13 cellular contexts compared by ENCODE assay signal in the genomic region with DNA sequence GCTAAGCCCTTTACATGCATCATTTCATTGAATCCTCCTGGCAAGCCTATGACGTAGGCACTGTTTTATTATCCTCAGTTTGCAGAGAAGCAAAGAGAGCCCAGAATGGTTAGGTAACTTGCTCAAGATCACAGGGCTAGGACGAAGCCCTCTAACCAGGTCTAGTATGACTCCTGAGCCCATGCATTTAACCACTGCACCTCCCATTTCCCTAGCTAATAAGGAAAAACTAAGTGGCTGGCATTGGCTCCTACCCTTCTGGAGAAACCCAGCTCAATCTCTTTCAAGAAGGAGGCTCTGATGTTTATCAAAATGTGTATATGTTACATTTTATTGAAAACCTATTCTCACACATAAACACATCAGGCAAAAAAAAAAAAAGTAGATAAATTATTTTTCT. TPM values are rescaled to one million over a fixed set of nuclear protein-coding genes. Genes with fewer than 3 reads are reported as not detected.
DNase-seq lines count a peak whose midpoint lies in the region; ATAC-seq and TF ChIP-seq lines count a peak whose summit lies in the region.
"Had no signal": no experiment of that assay in that cellular context is flagged by ENCODE, and none has a peak within 500 bp of the region (broad histone marks: within the 10 kb centered on the region; RNA-seq: fewer than 3 reads in every experiment).

No MANE protein-coding gene starts in this region.

- in situ Hi-C loops in GM13977 (cut with MboI; ENCODE audit: low pct_unique_long_range_greater_than_20kb, low sequenced_read_pairs, unreplicated experiment), result no loop called here

- H3K27me3 Mint-ChIP-seq in Calu3 (ENCODE audit: unreplicated experiment), result no peaks in the 10 kb centered on the region
- H3K27me3 Mint-ChIP-seq in naive thymus-derived CD4-positive, alpha-beta T cell, result peaks cover 0 to 5% (median 0%) of the 10 kb centered on the region in 5 donors
- H3K27me3 Mint-ChIP-seq: activated CD4-positive, alpha-beta T cell treated with anti-CD3 and anti-CD28 coated beads, Interleukin-2, amount 10 ng/mL, durations not matched to agents 7 days and 5 days had no signal

- ATAC-seq in foreskin keratinocyte, result no peak
- no peak for ATAC-seq in naive thymus-derived CD4-positive, alpha-beta T cell

- POLR2A ChIA-PET in naive thymus-derived CD4-positive, alpha-beta T cell (lab: Charles Lee), result no interaction called here

- H3K4me1 ChIP-seq in foreskin keratinocyte (peaks cover 68% of the 10 kb centered on the region), smooth muscle cell (ENCODE audit: low read depth) (peaks cover 22% of the 10 kb centered on the region)
- no peaks in the 10 kb centered on the region for H3K4me1 ChIP-seq in naive thymus-derived CD4-positive, alpha-beta T cell (ENCODE audit: control insufficient read depth in 2 of 2, insufficient read depth in 2 of 2, low read length in 2 of 2)
- H3K4me1 ChIP-seq in effector memory CD4-positive, alpha-beta T cell (ENCODE audit: control insufficient read depth, insufficient read depth, low read length, poor library complexity, severe bottlenecking), result no peaks in the 10 kb centered on the region

- H3K79me2 ChIP-seq in smooth muscle cell (ENCODE audit: low read depth), result peaks cover 72% of the 10 kb centered on the region

- peaks cover 90% of the 10 kb centered on the region for H3K36me3 Mint-ChIP-seq in Calu3 (ENCODE audit: insufficient read depth, unreplicated experiment)
- no peaks in the 10 kb centered on the region for H3K36me3 Mint-ChIP-seq in naive thymus-derived CD4-positive, alpha-beta T cell

- no peaks in the 10 kb centered on the region for H3K27me3 ChIP-seq in foreskin keratinocyte
- H3K27me3 ChIP-seq in smooth muscle cell (ENCODE audit: low read depth), result no peaks in the 10 kb centered on the region
- no peaks in the 10 kb centered on the region for H3K27me3 ChIP-seq in naive thymus-derived CD4-positive, alpha-beta T cell (ENCODE audit: control insufficient read depth in 2 of 2, insufficient read depth in 2 of 2, low read length in 2 of 2)
- no peaks in the 10 kb centered on the region for H3K27me3 ChIP-seq in effector memory CD4-positive, alpha-beta T cell (replicated peaks; ENCODE audit: control insufficient read depth, insufficient read depth, low read length, poor library complexity, severe bottlenecking)

- H3K4me1 Mint-ChIP-seq in Calu3 (ENCODE audit: low read depth, unreplicated experiment), result peaks cover 54% of the 10 kb centered on the region
- peaks cover 0 to 21% (median 0%) of the 10 kb centered on the region in 7 donors for H3K4me1 Mint-ChIP-seq in naive thymus-derived CD4-positive, alpha-beta T cell

- peaks cover 32% of the 10 kb centered on the region for H3F3A ChIP-seq in smooth muscle cell (ENCODE audit: low read depth)

- intact Hi-C loops in Calu3 (cut with micrococcal nuclease; ENCODE audit: unreplicated experiment), result no loop called here
- intact Hi-C loops in naive thymus-derived CD4-positive, alpha-beta T cell (cut with micrococcal nuclease), result no loop called here

- no TSS peak for BruUV-seq in Calu3 (replicated peaks; lab: Mats Ljungman, UMichigan)

- DNase-seq in Calu3 (no peak), foreskin keratinocyte (no peak), smooth muscle cell (lab: John Stamatoyannopoulos, UW; ENCODE audit: unreplicated experiment) (no peak), GM13977 (ENCODE audit: low spot score) (no peak), T-helper 1 cell (no peak)
- DNase-seq in naive thymus-derived CD4-positive, alpha-beta T cell, result no peak
- DNase-seq in effector memory CD4-positive, alpha-beta T cell, result no peak
- DNase-seq: activated gamma-delta T cell treated with Interleukin-2 at 50 U/mL for 16 hours; central memory CD4-positive, alpha-beta T cell; NCI-H2081 treated with DMSO at 0.1 percent for 48 hours had no signal

- WGBS in smooth muscle cell (ENCODE audit: low lambda C conversion rate), result 54% methylated on average over 2 of the region's 2 CpGs

- CTCF ChIA-PET in Calu3 (lab: Charles Lee), result interaction anchor here (0.7 to 2.3 kb wide), 3 partner anchors 9 to 21 kb away, joined by 3 to 6 read pairs (median 3); no protein-coding TSS in a partner anchor
- CTCF ChIA-PET in naive thymus-derived CD4-positive, alpha-beta T cell (lab: Charles Lee), result no interaction called here

- peak overlapping the region; percentile 95 for H3K27ac Mint-ChIP-seq in Calu3 (ENCODE audit: unreplicated experiment)
- no peak overlapping the region for H3K27ac Mint-ChIP-seq in naive thymus-derived CD4-positive, alpha-beta T cell

- H3K4me3 ChIP-seq in smooth muscle cell, result no peak overlapping the region
- no peak overlapping the region for H3K4me3 ChIP-seq in naive thymus-derived CD4-positive, alpha-beta T cell (ENCODE audit: low read length)
- H3K4me3 ChIP-seq in effector memory CD4-positive, alpha-beta T cell (ENCODE audit: insufficient read depth, low read depth, low read length, poor library complexity, severe bottlenecking), result no peak overlapping the region

- no peak overlapping the region for H3K9ac ChIP-seq in smooth muscle cell (ENCODE audit: low read depth)

- no peaks in the 10 kb centered on the region for H4K20me1 ChIP-seq in smooth muscle cell (ENCODE audit: low read depth)

- H3K27ac ChIP-seq in VCaP (peak overlapping the region; percentile 23; the same call in 1 of the 2 replicates), foreskin keratinocyte (peak overlapping the region; percentile 17), smooth muscle cell (ENCODE audit: low read depth) (peak overlapping the region; percentile 97)
- no peak overlapping the region for H3K27ac ChIP-seq in naive thymus-derived CD4-positive, alpha-beta T cell (ENCODE audit: low read depth, low read length)
- H3K27ac ChIP-seq in effector memory CD4-positive, alpha-beta T cell (ENCODE audit: insufficient read depth, low read length, poor library complexity, severe bottlenecking), result no peak overlapping the region
- H3K27ac ChIP-seq: C4-2B had no signal

- peak overlapping the region; percentile 59 for H3K4me2 ChIP-seq in smooth muscle cell

- TF ChIP-seq CTCF in Calu3 (IDR thresholded peaks at IDR 0.05; ENCODE audit: unreplicated experiment) (no peak), VCaP (conservative IDR thresholded peaks at IDR 0.05) (no peak), foreskin keratinocyte (conservative IDR thresholded peaks at IDR 0.05) (no peak), smooth muscle cell (IDR thresholded peaks at IDR 0.05; ENCODE audit: borderline replicate concordance, insufficient read depth, poor library complexity, severe bottlenecking) (no peak), GM13977 (IDR thresholded peaks at IDR 0.05; ENCODE audit: extremely low read depth, insufficient read depth, missing control alignments) (no peak)

- no peak overlapping the region for H2AFZ ChIP-seq in smooth muscle cell (ENCODE audit: low read depth)

- H3K9me3 Mint-ChIP-seq in Calu3 (ENCODE audit: low read depth, unreplicated experiment), result no peaks in the 10 kb centered on the region
- no peaks in the 10 kb centered on the region for H3K9me3 Mint-ChIP-seq in naive thymus-derived CD4-positive, alpha-beta T cell
- H3K9me3 Mint-ChIP-seq: activated CD4-positive, alpha-beta T cell treated with anti-CD3 and anti-CD28 coated beads, Interleukin-2, amount 10 ng/mL, durations not matched to agents 7 days and 5 days had no signal

- peak overlapping the region; percentile 65 for H3K4me3 Mint-ChIP-seq in Calu3 (ENCODE audit: low read depth, unreplicated experiment)
- H3K4me3 Mint-ChIP-seq in naive thymus-derived CD4-positive, alpha-beta T cell, result no peak overlapping the region
- H3K4me3 Mint-ChIP-seq: activated CD4-positive, alpha-beta T cell treated with anti-CD3 and anti-CD28 coated beads, Interleukin-2, amount 10 ng/mL, durations not matched to agents 7 days and 5 days had no signal

- H3K9me3 ChIP-seq in smooth muscle cell (replicated peaks; ENCODE audit: low read depth), result no peaks in the 10 kb centered on the region
- H3K9me3 ChIP-seq in naive thymus-derived CD4-positive, alpha-beta T cell (ENCODE audit: control insufficient read depth in 2 of 3, low read length in 3 of 3), result no peaks in the 10 kb centered on the region
- H3K9me3 ChIP-seq in effector memory CD4-positive, alpha-beta T cell (ENCODE audit: control insufficient read depth, low read length), result no peaks in the 10 kb centered on the region

- no peaks in the 10 kb centered on the region for H3K36me3 ChIP-seq in smooth muscle cell (ENCODE audit: low read depth)
- no peaks in the 10 kb centered on the region for H3K36me3 ChIP-seq in naive thymus-derived CD4-positive, alpha-beta T cell (ENCODE audit: control insufficient read depth in 2 of 3, insufficient read depth in 3 of 3, low read length in 3 of 3)
- no peaks in the 10 kb centered on the region for H3K36me3 ChIP-seq in effector memory CD4-positive, alpha-beta T cell (ENCODE audit: control insufficient read depth, insufficient read depth, low read length)

RNA-seq across cellular contexts. Expression of a gene that starts 19.8 kb away (rescaled TPM):
- total RNA-seq in Calu3 (2022), result 468 and 474 TPM in 2 replicates
- total RNA-seq in foreskin keratinocyte, result 227 and 235 TPM in 2 replicates
- 56.1 and 63.0 TPM in 2 replicates for polyA plus RNA-seq in foreskin keratinocyte
- total RNA-seq in smooth muscle cell, result 99.5 and 99.6 TPM in 2 replicates
- polyA plus RNA-seq in smooth muscle cell, result 29.6 and 45.1 TPM in 2 replicates
- 10 to 100 TPM in 1 of 5 experiments, 1 to 10 TPM in 3, under 1 TPM in 1; 0.57 to 31.2 (median 1.5) TPM for total RNA-seq in naive thymus-derived CD4-positive, alpha-beta T cell
- polyA plus RNA-seq in naive thymus-derived CD4-positive, alpha-beta T cell, result not detected

RNA-seq across cellular contexts. Expression of a gene that starts 34.0 kb away (rescaled TPM):
- 46.9 and 52.2 TPM in 2 replicates for total RNA-seq in Calu3 (2022)
- total RNA-seq in foreskin keratinocyte, result 58.5 and 78.4 TPM in 2 replicates
- polyA plus RNA-seq in foreskin keratinocyte, result 28.2 and 42.3 TPM in 2 replicates
- total RNA-seq in smooth muscle cell, result 6.5 and 9.3 TPM in 2 replicates
- 5.4 and 6.8 TPM in 2 replicates for polyA plus RNA-seq in smooth muscle cell
- total RNA-seq in naive thymus-derived CD4-positive, alpha-beta T cell, result 10 to 100 TPM in 1 of 5 experiments, under 1 TPM in 1, not detected in 3; 0.54 to 48.6 TPM
- not detected for polyA plus RNA-seq in naive thymus-derived CD4-positive, alpha-beta T cell

Comparison
In these comparisons a context has a peak if more than half of its experiments do, and no peak if none do; other contexts are left out.
1. H3K27ac ChIP-seq: peak in VCaP (single experiment), foreskin keratinocyte (single experiment) and smooth muscle cell (single experiment); none in naive thymus-derived CD4-positive, alpha-beta T cell (single experiment) and effector memory CD4-positive, alpha-beta T cell (single experiment).